In genomic region chr3:40452057-40452456, GRCh38 we compare ENCODE assay signal across 9 cellular contexts. TPM values are rescaled to one million over a fixed set of nuclear protein-coding genes. Genes with fewer than 3 reads are reported as not detected.
A peak's percentile ranks its signal among the peaks of the same experiment; 100 is the strongest.
DNase-seq lines count a peak whose midpoint lies in the region; ATAC-seq, FAIRE-seq and TF ChIP-seq lines count a peak whose summit lies in the region.
"Had no signal": no experiment of that assay in that cellular context is flagged by ENCODE, and none has a peak within 500 bp of the region (broad histone marks: within the 10 kb centered on the region; RNA-seq: fewer than 3 reads in every experiment).

No MANE protein-coding gene starts in this region.

- H3K36me3 Mint-ChIP-seq in CD8-positive, alpha-beta T cell: peaks cover 24% of the 10 kb centered on the region
- peaks cover 2% of the 10 kb centered on the region for H3K36me3 Mint-ChIP-seq in osteocyte (ENCODE audit: unreplicated experiment)

- DNase-seq in CD8-positive, alpha-beta T cell: no peak
- no peak for DNase-seq in endothelial cell of umbilical vein (ENCODE audit: low read depth, low spot score)
- DNase-seq in osteocyte (ENCODE audit: extremely low spot score, unreplicated experiment): no peak
- no peak for DNase-seq in SW 1271 (lab: John Stamatoyannopoulos, UW)
- DNase-seq in HuH-7 (ENCODE audit: low spot score): no peak
- no peak for DNase-seq in retina
- no peak for DNase-seq in epidermal melanocyte (ENCODE audit: insufficient read length, low spot score)
- DNase-seq: NCI-H1092 treated with DMSO at 0.1 percent for 48 hours had no signal

- peak overlapping the region; percentile 92 for H3K4me3 Mint-ChIP-seq in CD8-positive, alpha-beta T cell
- H3K4me3 Mint-ChIP-seq in osteocyte (ENCODE audit: unreplicated experiment): peak overlapping the region; percentile 95

- no peaks in the 10 kb centered on the region for H3K9me3 ChIP-seq in CD8-positive, alpha-beta T cell (ENCODE audit: low read length)
- H3K9me3 ChIP-seq in OCI-LY3 (ENCODE audit: insufficient read depth, low read length) (no peaks in the 10 kb centered on the region), endothelial cell of umbilical vein (replicated peaks; ENCODE audit: control insufficient read depth, insufficient read depth, low read length) (no peaks in the 10 kb centered on the region)

- no peaks in the 10 kb centered on the region for H3K9me3 Mint-ChIP-seq in CD8-positive, alpha-beta T cell
- H3K9me3 Mint-ChIP-seq in osteocyte (ENCODE audit: unreplicated experiment): no peaks in the 10 kb centered on the region

- H3K4me1 Mint-ChIP-seq in CD8-positive, alpha-beta T cell (ENCODE audit: low read depth): peaks cover 27% of the 10 kb centered on the region
- H3K4me1 Mint-ChIP-seq in osteocyte (ENCODE audit: unreplicated experiment): peaks cover 29% of the 10 kb centered on the region

- dilution Hi-C loops in endothelial cell of umbilical vein (cut with MboI; ENCODE audit: extremely low pct_ligation_motif_present, low sequenced_read_pairs): no loop called here

- BruUV-seq in endothelial cell of umbilical vein (replicated peaks; lab: Mats Ljungman, UMichigan): no TSS peak

- H4K20me1 ChIP-seq in OCI-LY3 (ENCODE audit: insufficient read depth, low read length) (no peaks in the 10 kb centered on the region), endothelial cell of umbilical vein (replicated peaks; ENCODE audit: control insufficient read depth, extremely low read depth, insufficient read depth, low read length) (no peaks in the 10 kb centered on the region)

- H3K9me1 ChIP-seq in endothelial cell of umbilical vein (replicated peaks; ENCODE audit: control insufficient read depth, extremely low read depth, insufficient read depth, low read length): no peaks in the 10 kb centered on the region

- H3K36me3 ChIP-seq in CD8-positive, alpha-beta T cell (ENCODE audit: insufficient read depth, low read length): no peaks in the 10 kb centered on the region
- no peaks in the 10 kb centered on the region for H3K36me3 ChIP-seq in OCI-LY3 (replicated peaks; ENCODE audit: low read depth, low read length)
- no peaks in the 10 kb centered on the region for H3K36me3 ChIP-seq in endothelial cell of umbilical vein (ENCODE audit: control insufficient read depth in 2 of 2, extremely low read depth in 1 of 2, insufficient read depth in 2 of 2, low read length in 2 of 2)

- H3K27me3 ChIP-seq in CD8-positive, alpha-beta T cell (ENCODE audit: insufficient read depth, low read length): no peaks in the 10 kb centered on the region
- H3K27me3 ChIP-seq in OCI-LY3 (ENCODE audit: low read depth, low read length) (no peaks in the 10 kb centered on the region), endothelial cell of umbilical vein (ENCODE audit: control insufficient read depth in 2 of 2, insufficient read depth in 2 of 2, low read length in 2 of 2) (no peaks in the 10 kb centered on the region)

- ATAC-seq in CD8-positive, alpha-beta T cell: no peak

- H2AFZ ChIP-seq in OCI-LY3 (ENCODE audit: low read depth, low read length) (peak overlapping the region; percentile 88; the same call in 1 of the 2 replicates), endothelial cell of umbilical vein (ENCODE audit: low read depth, low read length) (no peak overlapping the region)

- H3K27me3 Mint-ChIP-seq in CD8-positive, alpha-beta T cell (ENCODE audit: low read depth): no peaks in the 10 kb centered on the region
- H3K27me3 Mint-ChIP-seq in osteocyte (ENCODE audit: unreplicated experiment): no peaks in the 10 kb centered on the region

- peaks cover 6% of the 10 kb centered on the region; the same call in 1 of the 2 replicates for H3K79me2 ChIP-seq in OCI-LY3 (ENCODE audit: low read length)
- no peaks in the 10 kb centered on the region for H3K79me2 ChIP-seq in endothelial cell of umbilical vein (ENCODE audit: control insufficient read depth, insufficient read depth, low read length)

- peak overlapping the region; percentile 85 for H3K27ac ChIP-seq in CD8-positive, alpha-beta T cell (ENCODE audit: low read depth, low read length)
- H3K27ac ChIP-seq in OCI-LY3 (ENCODE audit: low read length) (no peak overlapping the region), endothelial cell of umbilical vein (ENCODE audit: insufficient read depth, low read depth, low read length) (no peak overlapping the region)

- peak overlapping the region; percentile 99 for H3K27ac Mint-ChIP-seq in CD8-positive, alpha-beta T cell
- peak overlapping the region; percentile 99 for H3K27ac Mint-ChIP-seq in osteocyte (ENCODE audit: unreplicated experiment)

- no peak for TF ChIP-seq POLR2A in endothelial cell of umbilical vein (IDR thresholded peaks at IDR 0.05; ENCODE audit: low read depth, low read length)

- intact Hi-C loops in CD8-positive, alpha-beta T cell (cut with DNase I, micrococcal nuclease): loop anchor here (1.0 to 10.0 kb wide), 9 partner anchors 73 to 1560 kb away; partner anchors contain the start of genes SLC25A38 (in 2 of the 2), EIF1B (in 1 of the 2), RPSA (in 1 of the 2) and SCN11A (in 1 of the 2)
- intact Hi-C loops in endothelial cell of umbilical vein (cut with micrococcal nuclease): loop anchor here (2.0 to 10.0 kb wide), 2 partner anchors 125 to 1067 kb away; partner anchors contain the start of gene SLC25A38

- POLR2A ChIA-PET in CD8-positive, alpha-beta T cell (lab: Charles Lee): interaction anchor here (0.6 to 2.2 kb wide), 4 partner anchors 11 to 1510 kb away, joined by 3 to 19 read pairs (median 4); partner anchors contain the start of genes ULK4 and ZNF621
- POLR2A ChIA-PET in endothelial cell of umbilical vein (lab: Charles Lee): interaction anchor here (1.0 to 1.5 kb wide), 2 partner anchors 25 to 747 kb away, joined by 3 read pairs; partner anchors contain the start of genes CTNNB1 and ZNF619

- FAIRE-seq in endothelial cell of umbilical vein (lab: Jason Lieb, UNC): no peak

- no peak for TF ChIP-seq CTCF in CD8-positive, alpha-beta T cell (IDR thresholded peaks at IDR 0.05)
- TF ChIP-seq CTCF in OCI-LY3 (IDR thresholded peaks at IDR 0.05; ENCODE audit: low read depth, low read length) (no peak), endothelial cell of umbilical vein (IDR thresholded peaks at IDR 0.05; ENCODE audit: extremely low read depth in 1 of 2, insufficient read depth in 1 of 2, low read depth in 1 of 2, low read length in 2 of 2) (no peak), osteocyte (IDR thresholded peaks at IDR 0.05) (no peak)

- H3K4me1 ChIP-seq in CD8-positive, alpha-beta T cell (ENCODE audit: insufficient read depth, low read length): peaks cover 17% of the 10 kb centered on the region
- peaks cover 18% of the 10 kb centered on the region for H3K4me1 ChIP-seq in OCI-LY3 (ENCODE audit: low read length)
- H3K4me1 ChIP-seq in endothelial cell of umbilical vein (ENCODE audit: control insufficient read depth, extremely low read depth, insufficient read depth, low read length): peaks cover 5% of the 10 kb centered on the region

- CTCF ChIA-PET in CD8-positive, alpha-beta T cell (lab: Charles Lee): interaction anchor here (1.3 to 1.7 kb wide), 2 partner anchors 23 to 135 kb away, joined by 3 to 4 read pairs; no protein-coding TSS in a partner anchor
- CTCF ChIA-PET in endothelial cell of umbilical vein (lab: Charles Lee): interaction anchor here (1.1 to 1.5 kb wide), 2 partner anchors 124 to 128 kb away, joined by 3 to 4 read pairs; no protein-coding TSS in a partner anchor

- peak overlapping the region; percentile 57 for H3K4me3 ChIP-seq in CD8-positive, alpha-beta T cell (ENCODE audit: low read depth, low read length)
- H3K4me3 ChIP-seq in OCI-LY3 (ENCODE audit: low read length) (peak overlapping the region; percentile 83), endothelial cell of umbilical vein (replicated peaks in 1 of 3; ENCODE audit: insufficient read depth in 1 of 3, low read depth in 1 of 3, low read length in 3 of 3) (no peak overlapping the region)

- peak overlapping the region; percentile 77 for H3K9ac ChIP-seq in OCI-LY3 (ENCODE audit: low read length)
- no peak overlapping the region for H3K9ac ChIP-seq in endothelial cell of umbilical vein (replicated peaks; ENCODE audit: extremely low read depth, insufficient read depth, low read length)

- peak overlapping the region; percentile 81 for H3K4me2 ChIP-seq in OCI-LY3 (ENCODE audit: low read length)
- peak overlapping the region; percentile 54 for H3K4me2 ChIP-seq in endothelial cell of umbilical vein (ENCODE audit: insufficient read depth, low read length)

RNA-seq across cellular contexts. Expression of gene RPL14, which starts 5.1 kb away (rescaled TPM):
- 1,000 to 10,000 TPM; 2,937 to 3,143 TPM for total RNA-seq in CD8-positive, alpha-beta T cell
- 1,947 and 2,051 TPM in 2 replicates for total RNA-seq in endothelial cell of umbilical vein
- 243 and 961 TPM in 2 replicates for polyA plus RNA-seq in endothelial cell of umbilical vein
- polyA plus RNA-seq in endothelial cell of umbilical vein (2011; cell fraction: cytosol; rRNA removed): 531 and 607 TPM in 2 replicates
- polyA plus RNA-seq in endothelial cell of umbilical vein (2011; cell fraction: nucleus; rRNA removed): 160 and 210 TPM in 2 replicates
- 1,317 and 1,534 TPM in 2 replicates for polyA plus RNA-seq in endothelial cell of umbilical vein (2012)
- 615 and 691 TPM in 2 replicates for polyA minus RNA-seq in endothelial cell of umbilical vein
- 1,317 TPM for polyA minus RNA-seq in endothelial cell of umbilical vein (2011; cell fraction: cytosol; rRNA and poly(A)+ RNA removed)
- polyA minus RNA-seq in endothelial cell of umbilical vein (2011; cell fraction: nucleus; rRNA and poly(A)+ RNA removed): 93.8 and 96.2 TPM in 2 replicates
- 1,629 and 1,726 TPM in 2 replicates for total RNA-seq in osteocyte

RNA-seq across cellular contexts. Expression of gene ZNF619, which starts 24.9 kb away (rescaled TPM):
- total RNA-seq in CD8-positive, alpha-beta T cell: 1 to 10 TPM; 2.2 to 4.1 TPM
- 4.4 and 7.2 TPM in 2 replicates for total RNA-seq in endothelial cell of umbilical vein
- 2.3 and 2.4 TPM in 2 replicates for polyA plus RNA-seq in endothelial cell of umbilical vein
- 2.3 and 2.4 TPM in 2 replicates for polyA plus RNA-seq in endothelial cell of umbilical vein (2011; cell fraction: cytosol; rRNA removed)
- 4.1 and 5.3 TPM in 2 replicates for polyA plus RNA-seq in endothelial cell of umbilical vein (2011; cell fraction: nucleus; rRNA removed)
- 1.5 and 1.9 TPM in 2 replicates for polyA plus RNA-seq in endothelial cell of umbilical vein (2012)
- polyA minus RNA-seq in endothelial cell of umbilical vein: 6.9 and 7.3 TPM in 2 replicates
- 1.9 TPM for polyA minus RNA-seq in endothelial cell of umbilical vein (2011; cell fraction: cytosol; rRNA and poly(A)+ RNA removed)
- polyA minus RNA-seq in endothelial cell of umbilical vein (2011; cell fraction: nucleus; rRNA and poly(A)+ RNA removed): 5.0 and 8.6 TPM in 2 replicates
- total RNA-seq in osteocyte: 6.7 and 8.4 TPM in 2 replicates

RNA-seq across cellular contexts. Expression of gene ZNF620, which starts 53.8 kb away (rescaled TPM):
- 1 to 10 TPM in 1 of 2 experiments, under 1 TPM in 1; 0.84 to 1.9 TPM for total RNA-seq in CD8-positive, alpha-beta T cell
- total RNA-seq in endothelial cell of umbilical vein (3.6 and 4.0 TPM in 2 replicates), osteocyte (3.7 and 4.8 TPM in 2 replicates)
- 0.78 and 1.9 TPM in 2 replicates for polyA plus RNA-seq in endothelial cell of umbilical vein
- polyA plus RNA-seq in endothelial cell of umbilical vein (2011; cell fraction: cytosol; rRNA removed): 2.0 and 2.2 TPM in 2 replicates
- polyA plus RNA-seq in endothelial cell of umbilical vein (2011; cell fraction: nucleus; rRNA removed): 2.1 and 3.0 TPM in 2 replicates
- polyA plus RNA-seq in endothelial cell of umbilical vein (2012): 0.80 and 1.6 TPM in 2 replicates
- polyA minus RNA-seq in endothelial cell of umbilical vein: 2.1 and 3.1 TPM in 2 replicates
- polyA minus RNA-seq in endothelial cell of umbilical vein (2011; cell fraction: cytosol; rRNA and poly(A)+ RNA removed): not detected
- 2.4 and 3.3 TPM in 2 replicates for polyA minus RNA-seq in endothelial cell of umbilical vein (2011; cell fraction: nucleus; rRNA and poly(A)+ RNA removed)

Comparison
In these comparisons a context has a peak if more than half of its experiments do, and no peak if none do; other contexts are left out.
1. H3K4me3 ChIP-seq: peak in CD8-positive, alpha-beta T cell (single experiment) and OCI-LY3 (single experiment); none in endothelial cell of umbilical vein (0 of 3).